8 cellular contexts compared by ENCODE assay signal in genomic region chr1:162627662-162628296, GRCh38. TPM values are rescaled to one million over a fixed set of nuclear protein-coding genes. Genes with fewer than 3 reads are reported as not detected.
DNase-seq lines count a peak whose midpoint lies in the region; ATAC-seq and TF ChIP-seq lines count a peak whose summit lies in the region.

No MANE protein-coding gene starts in this region.

- H3K9me3 ChIP-seq in RWPE2 (ENCODE audit: severe bottlenecking) (no peaks in the 10 kb centered on the region), iPS DF 6.9 (ENCODE audit: control insufficient read depth, insufficient read depth, low read length) (no peaks in the 10 kb centered on the region), gastrocnemius medialis (no peaks in the 10 kb centered on the region)

- H3K36me3 ChIP-seq in RWPE2 (ENCODE audit: low read depth): no peaks in the 10 kb centered on the region
- no peaks in the 10 kb centered on the region for H3K36me3 ChIP-seq in iPS DF 6.9 (ENCODE audit: control insufficient read depth, insufficient read depth, low read length)
- H3K36me3 ChIP-seq in gastrocnemius medialis: no peaks in the 10 kb centered on the region

- TF ChIP-seq CTCF in GM13977 (IDR thresholded peaks at IDR 0.05; ENCODE audit: extremely low read depth, insufficient read depth, missing control alignments): peak; percentile 33
- peak; percentile 68 for TF ChIP-seq CTCF in RWPE2 (IDR thresholded peaks at IDR 0.05; ENCODE audit: poor library complexity, severe bottlenecking)
- TF ChIP-seq CTCF in gastrocnemius medialis (IDR thresholded peaks at IDR 0.05 in 4 of 5, conservative IDR thresholded peaks at IDR 0.05 in 1 of 5): peak in 2 of 5 experiments; percentile 9 to 44

- ATAC-seq in RWPE2 (ENCODE audit: low read depth) (peak; percentile 51; the same call in 2 of the 3 replicates), gastrocnemius medialis (no peak), HG03469 (IDR thresholded peaks at IDR 0.05; ENCODE audit: unreplicated experiment) (no peak), GM21526 (IDR thresholded peaks at IDR 0.05; ENCODE audit: low FRiP score, unreplicated experiment) (no peak)

- intact Hi-C loops in gastrocnemius medialis (cut with DNase I; ENCODE audit: low total_unique reads): no loop called here

- H3K27me3 ChIP-seq in RWPE2 (ENCODE audit: insufficient read depth, poor library complexity, severe bottlenecking) (no peaks in the 10 kb centered on the region), iPS DF 6.9 (ENCODE audit: control insufficient read depth, insufficient read depth, low read length) (no peaks in the 10 kb centered on the region), gastrocnemius medialis (no peaks in the 10 kb centered on the region)

- WGBS in iPS DF 6.9 (ENCODE audit: insufficient coverage, insufficient read length): no CpG with 5 or more reads among the region's 3 CpGs

- no peak for TF ChIP-seq POLR2A in gastrocnemius medialis (IDR thresholded peaks at IDR 0.05)

- H3K27ac ChIP-seq in RWPE2 (ENCODE audit: poor library complexity, severe bottlenecking): no peak overlapping the region
- H3K27ac ChIP-seq in iPS DF 6.9 (ENCODE audit: low read length): no peak overlapping the region
- peak overlapping the region in 1 of 4 donors; percentile 24 for H3K27ac ChIP-seq in gastrocnemius medialis

- H3K4me3 ChIP-seq in RWPE2 (ENCODE audit: severe bottlenecking) (no peak overlapping the region), iPS DF 6.9 (ENCODE audit: low read length) (no peak overlapping the region), gastrocnemius medialis (no peak overlapping the region)

- in situ Hi-C loops in GM13977 (cut with MboI; ENCODE audit: low pct_unique_long_range_greater_than_20kb, low sequenced_read_pairs, unreplicated experiment) (no loop called here), gastrocnemius medialis (cut with MboI; ENCODE audit: low sequenced_read_pairs in 4 of 4) (no loop called here)

- DNase-seq in AML-193 (lab: John Stamatoyannopoulos, UW) (peak; percentile 30 to 48), GM13977 (ENCODE audit: low spot score) (no peak), RWPE2 (ENCODE audit: low spot score) (no peak), iPS DF 6.9 (ENCODE audit: low read depth, low spot score) (peak; percentile 9), gastrocnemius medialis (no peak), mesenteric fat pad (ENCODE audit: low spot score) (no peak)

- no peaks in the 10 kb centered on the region for H3K4me1 ChIP-seq in RWPE2 (ENCODE audit: insufficient read depth, poor library complexity, severe bottlenecking)
- H3K4me1 ChIP-seq in iPS DF 6.9 (ENCODE audit: control insufficient read depth, insufficient read depth, low read length): no peaks in the 10 kb centered on the region
- H3K4me1 ChIP-seq in gastrocnemius medialis: no peaks in the 10 kb centered on the region

RNA-seq across cellular contexts. Expression of gene DDR2, which starts 4.5 kb away (rescaled TPM):
- 10 to 100 TPM in 2 of 4 donors, 1 to 10 TPM in 2; 9.8 to 15.4 (median 10.6) TPM for total RNA-seq in gastrocnemius medialis
- 187 TPM for total RNA-seq in mesenteric fat pad

Comparison
In these comparisons a context has a peak if more than half of its experiments do, and no peak if none do; other contexts are left out.
1. DNase-seq: peak in AML-193 (2 of 2) and iPS DF 6.9 (single experiment); none in GM13977 (single experiment), RWPE2 (single experiment), gastrocnemius medialis (0 of 2) and mesenteric fat pad (single experiment).
2. RNA of gene DDR2, which starts 4.5 kb away (total RNA-seq): 187 TPM in mesenteric fat pad (single experiment); 9.8 to 15.4 TPM in gastrocnemius medialis; every median in the first group is over 10 times any median in the second.